In the genomic region with DNA sequence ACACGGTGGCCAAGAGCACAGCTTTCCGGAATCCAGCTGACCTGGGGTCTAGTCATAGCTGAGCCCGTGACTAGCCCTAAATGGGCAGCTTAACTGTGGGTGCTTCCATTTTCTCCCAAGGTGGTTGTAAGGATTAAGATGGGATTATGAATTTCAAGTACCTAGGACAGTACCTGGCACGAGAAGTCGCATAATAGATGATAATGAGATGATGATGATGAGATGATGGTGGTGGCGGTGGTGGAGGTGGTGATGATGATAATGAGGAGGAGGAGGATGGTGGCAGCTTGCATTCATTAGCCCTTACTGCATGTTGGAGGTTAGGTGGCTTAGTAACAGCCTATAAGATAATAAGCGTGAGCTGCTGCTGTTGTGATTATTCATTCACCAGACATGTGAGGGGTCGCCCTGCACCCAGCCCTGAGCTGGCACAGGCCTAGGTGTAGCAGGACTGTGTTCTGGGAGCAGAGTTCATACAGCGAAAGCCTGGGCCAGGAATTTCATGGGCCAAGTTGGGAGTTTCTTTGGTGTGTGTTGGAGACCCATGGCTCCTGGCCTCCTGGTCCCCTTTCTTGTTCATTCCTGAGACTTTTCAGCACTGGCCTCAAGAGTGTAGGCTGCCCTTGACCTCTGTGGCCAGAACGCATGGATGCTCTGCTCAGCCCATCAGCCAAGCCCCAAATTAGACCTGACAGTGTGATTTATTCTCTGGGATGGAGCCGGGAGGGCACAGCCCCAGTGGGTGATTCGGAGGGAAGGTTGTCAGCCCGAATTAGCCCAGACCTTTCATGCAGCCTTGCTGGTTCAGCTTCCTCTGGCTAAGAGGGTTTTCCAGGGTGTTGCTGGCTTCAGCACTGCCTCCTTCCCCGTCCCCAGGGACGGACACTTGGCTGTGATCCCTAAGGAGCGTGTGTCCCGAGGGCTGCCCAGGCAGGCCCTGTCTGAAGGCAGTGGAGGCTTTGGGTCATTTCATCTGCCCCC, we compare ENCODE assay signal across 13 cellular contexts.
DNase-seq lines count a peak whose midpoint lies in the region; TF ChIP-seq lines count a peak whose summit lies in the region.
"Had no signal": no experiment of that assay in that cellular context is flagged by ENCODE, and none has a peak within 500 bp of the region (broad histone marks: within the 10 kb centered on the region; RNA-seq: fewer than 3 reads in every experiment).

No MANE protein-coding gene starts in this region.

- H3K4me3 ChIP-seq in BLaER1 treated with 17β-estradiol and CSF1 and Interleukin-3, amounts not matched to agents 10 nM and 100 nM, result no peak overlapping the region
- H3K4me3 ChIP-seq in neural progenitor cell, result no peak overlapping the region
- H3K4me3 ChIP-seq: gastroesophageal sphincter, tibial nerve had no signal

- H3K27me3 Mint-ChIP-seq in brain, result peaks cover 4% of the 10 kb centered on the region
- peaks cover 12% of the 10 kb centered on the region for H3K27me3 Mint-ChIP-seq in neural progenitor cell (ENCODE audit: insufficient read depth, low read depth)
- H3K27me3 Mint-ChIP-seq in activated T-cell treated with anti-CD3 and anti-CD28 coated beads, Interleukin-2, amount 50 U/mL, for 24 hours, result no peaks in the 10 kb centered on the region

- H3K4me1 ChIP-seq in BLaER1 treated with 17β-estradiol and CSF1 and Interleukin-3, amounts not matched to agents 10 nM and 100 nM, result peaks cover 37 to 70% (median 47%) of the 10 kb centered on the region in 10 experiments
- peaks cover 32% of the 10 kb centered on the region for H3K4me1 ChIP-seq in neural progenitor cell

- H3K79me2 ChIP-seq in neural progenitor cell (ENCODE audit: low read depth), result no peaks in the 10 kb centered on the region

- H3K4me3 Mint-ChIP-seq in brain, result no peak overlapping the region
- H3K4me3 Mint-ChIP-seq in neural progenitor cell, result no peak overlapping the region
- H3K4me3 Mint-ChIP-seq in activated T-cell treated with anti-CD3 and anti-CD28 coated beads, Interleukin-2, amount 50 U/mL, for 24 hours, result no peak overlapping the region

- H3K9ac ChIP-seq in BLaER1 treated with 17β-estradiol and CSF1 and Interleukin-3, amounts not matched to agents 10 nM and 100 nM, result peak overlapping the region in 1 of 11 experiments; percentile 29; a peak in 1 of 22 replicates
- no peak overlapping the region for H3K9ac ChIP-seq in neural progenitor cell

- peaks cover 0 to 6% (median 0%) of the 10 kb centered on the region in 11 experiments; a peak in 3 of 22 replicates for H4K20me1 ChIP-seq in BLaER1 treated with 17β-estradiol and CSF1 and Interleukin-3, amounts not matched to agents 10 nM and 100 nM
- H4K20me1 ChIP-seq in neural progenitor cell (ENCODE audit: low read depth), result peaks cover 57% of the 10 kb centered on the region

- H3K4me1 Mint-ChIP-seq in brain (peaks cover 50% of the 10 kb centered on the region), neural progenitor cell (peaks cover 42% of the 10 kb centered on the region)
- H3K4me1 Mint-ChIP-seq in activated T-cell treated with anti-CD3 and anti-CD28 coated beads, Interleukin-2, amount 50 U/mL, for 24 hours (ENCODE audit: low read depth), result peaks cover 12% of the 10 kb centered on the region

- H3K4me2 ChIP-seq in BLaER1 treated with 17β-estradiol and CSF1 and Interleukin-3, amounts not matched to agents 10 nM and 100 nM, result peak overlapping the region in 6 of 11 experiments; percentile 72 to 93 (median 86); a peak in 12 of 22 replicates
- no peak overlapping the region for H3K4me2 ChIP-seq in neural progenitor cell

- no peak overlapping the region for H2AFZ ChIP-seq in neural progenitor cell (replicated peaks)

- peaks cover 0 to 8% (median 2%) of the 10 kb centered on the region in 11 experiments; a peak in 13 of 22 replicates for H3K36me3 ChIP-seq in BLaER1 treated with 17β-estradiol and CSF1 and Interleukin-3, amounts not matched to agents 10 nM and 100 nM
- no peaks in the 10 kb centered on the region for H3K36me3 ChIP-seq in neural progenitor cell
- H3K36me3 ChIP-seq: gastroesophageal sphincter had no signal

- no peaks in the 10 kb centered on the region for H3K27me3 ChIP-seq in BLaER1 treated with 17β-estradiol and CSF1 and Interleukin-3, amounts not matched to agents 10 nM and 100 nM
- no peaks in the 10 kb centered on the region for H3K27me3 ChIP-seq in neural progenitor cell
- H3K27me3 ChIP-seq: gastroesophageal sphincter, tibial nerve had no signal

- peaks cover 4% of the 10 kb centered on the region for H3F3A ChIP-seq in neural progenitor cell (ENCODE audit: low read depth)

- peaks cover 0 to 5% (median 0%) of the 10 kb centered on the region in 5 experiments for H3K9me3 Mint-ChIP-seq in brain
- H3K9me3 Mint-ChIP-seq in neural progenitor cell, result no peaks in the 10 kb centered on the region
- H3K9me3 Mint-ChIP-seq in activated T-cell treated with anti-CD3 and anti-CD28 coated beads, Interleukin-2, amount 50 U/mL, for 24 hours, result peaks cover 3% of the 10 kb centered on the region

- H3K27ac Mint-ChIP-seq in brain (peak overlapping the region in 4 of 5 experiments; percentile 76 to 89 (median 80)), neural progenitor cell (peak overlapping the region; percentile 1)
- H3K27ac Mint-ChIP-seq in activated T-cell treated with anti-CD3 and anti-CD28 coated beads, Interleukin-2, amount 50 U/mL, for 24 hours, result no peak overlapping the region

- DNase-seq in LHCN-M2 (ENCODE audit: low read depth), result peak; percentile 33
- no peak for DNase-seq in neural progenitor cell (ENCODE audit: low spot score)
- DNase-seq in activated T-cell treated with anti-CD3 and anti-CD28 coated beads, Interleukin-2, amount 50 U/mL, for 24 hours, result no peak
- no peak for DNase-seq in stimulated activated CD4-positive, alpha-beta T cell treated with anti-CD3 and anti-CD28 coated beads, Interleukin-4, amount 100 ng/mL, for 4 hours
- DNase-seq in ecto neural progenitor cell (ENCODE audit: low spot score), result no peak
- no peak for DNase-seq in SHP77 treated with DMSO at 0.1 percent for 48 hours (lab: John Stamatoyannopoulos, UW)
- DNase-seq: DMS53; NCI-H2081; stimulated activated CD4-positive, alpha-beta T cell treated with anti-CD3 and anti-CD28 coated beads, Interleukin-1b, Interleukin-23, amount 100 ng/mL, for 48 hours had no signal

- H3K27ac ChIP-seq in BLaER1 treated with 17β-estradiol and CSF1 and Interleukin-3, amounts not matched to agents 10 nM and 100 nM, result peak overlapping the region in 5 of 11 experiments; percentile 2 to 47 (median 12); a peak in 5 of 22 replicates
- peak overlapping the region; percentile 46 for H3K27ac ChIP-seq in neural progenitor cell
- H3K27ac ChIP-seq: gastroesophageal sphincter, tibial nerve had no signal

- H3K36me3 Mint-ChIP-seq in brain (peaks cover 14% of the 10 kb centered on the region), neural progenitor cell (peaks cover 7% of the 10 kb centered on the region)
- H3K36me3 Mint-ChIP-seq in activated T-cell treated with anti-CD3 and anti-CD28 coated beads, Interleukin-2, amount 50 U/mL, for 24 hours (ENCODE audit: low read depth), result peaks cover 10% of the 10 kb centered on the region

- peaks cover 0 to 4% (median 1%) of the 10 kb centered on the region in 11 experiments; a peak in 4 of 22 replicates for H3K9me3 ChIP-seq in BLaER1 treated with 17β-estradiol and CSF1 and Interleukin-3, amounts not matched to agents 10 nM and 100 nM (replicated peaks in 1 of 11)
- H3K9me3 ChIP-seq in neural progenitor cell (ENCODE audit: low read depth), result no peaks in the 10 kb centered on the region
- H3K9me3 ChIP-seq: gastroesophageal sphincter, tibial nerve had no signal

- TF ChIP-seq CTCF in brain (conservative IDR thresholded peaks at IDR 0.05) (no peak), neural progenitor cell (IDR thresholded peaks at IDR 0.05) (no peak)
